In genomic region chrX:8639949-8640348, GRCh38 we compare ENCODE assay signal across 23 cellular contexts.
"Had no signal": no experiment of that assay in that cellular context is flagged by ENCODE, and none has a peak within 500 bp of the region (broad histone marks: within the 10 kb centered on the region; RNA-seq: fewer than 3 reads in every experiment).

No MANE protein-coding gene starts in this region.

- FAIRE-seq: islet of Langerhans, TTC549 had no signal

- H3K4me3 ChIP-seq: body of pancreas, coronary artery, skin epidermis, tibial nerve had no signal

- H3K36me3 ChIP-seq: tibial nerve had no signal

- H3K36me3 Mint-ChIP-seq: activated naive CD8-positive, alpha-beta T cell treated with anti-CD3 and anti-CD28 coated beads for 36 hours had no signal

- H3K27me3 Mint-ChIP-seq: activated CD4-positive, alpha-beta T cell treated with anti-CD3 and anti-CD28 coated beads, Interleukin-2, amount 10 ng/mL, durations not matched to agents 7 days and 5 days; activated naive CD8-positive, alpha-beta T cell treated with anti-CD3 and anti-CD28 coated beads for 36 hours; central memory CD8-positive, alpha-beta T cell; T-helper 17 cell had no signal

- H3K4me3 Mint-ChIP-seq: activated CD4-positive, alpha-beta T cell treated with anti-CD3 and anti-CD28 coated beads, Interleukin-2, amount 10 ng/mL, durations not matched to agents 7 days and 5 days; activated naive CD8-positive, alpha-beta T cell treated with anti-CD3 and anti-CD28 coated beads for 36 hours; central memory CD8-positive, alpha-beta T cell; naive thymus-derived CD8-positive, alpha-beta T cell; T-helper 17 cell had no signal

- H3K27me3 ChIP-seq: body of pancreas, tibial nerve had no signal

- H3K27ac Mint-ChIP-seq: activated CD4-positive, alpha-beta T cell treated with anti-CD3 and anti-CD28 coated beads, Interleukin-2, amount 10 ng/mL, durations not matched to agents 7 days and 5 days; activated naive CD8-positive, alpha-beta T cell treated with anti-CD3 and anti-CD28 coated beads for 36 hours; naive thymus-derived CD8-positive, alpha-beta T cell; T-helper 17 cell had no signal

- H3K4me1 Mint-ChIP-seq: activated CD4-positive, alpha-beta T cell treated with anti-CD3 and anti-CD28 coated beads, Interleukin-2, amount 10 ng/mL, durations not matched to agents 7 days and 5 days; activated naive CD8-positive, alpha-beta T cell treated with anti-CD3 and anti-CD28 coated beads for 36 hours; central memory CD8-positive, alpha-beta T cell; naive thymus-derived CD8-positive, alpha-beta T cell; T-helper 17 cell had no signal

- DNase-seq: activated CD4-positive, alpha-beta T cell treated with anti-CD3 and anti-CD28 coated beads, Interleukin-2, amount 10 ng/mL, durations not matched to agents 7 days and 5 days; activated CD4-positive, CD25-positive, alpha-beta regulatory T cell; activated CD8-positive, alpha-beta memory T cell treated with anti-CD3 and anti-CD28 coated beads for 24 hours; activated gamma-delta T cell treated with Interleukin-2 at 50 U/mL for 16 hours; activated naive CD8-positive, alpha-beta T cell treated with anti-CD3 and anti-CD28 coated beads for 36 hours; amygdala; body of pancreas; effector CD8-positive, alpha-beta T cell; foreskin melanocyte; left colon; naive thymus-derived CD8-positive, alpha-beta T cell; occipital lobe; right cardiac atrium; stimulated activated CD4-positive, alpha-beta T cell treated with anti-CD3 and anti-CD28 coated beads, Interleukin-15, amount 100 ng/mL, for 24 hours; stimulated activated CD4-positive, alpha-beta T cell treated with anti-CD3 and anti-CD28 coated beads, Interleukin-4, amount 100 ng/mL, for 1 hour; stimulated activated naive CD4-positive, alpha-beta T cell; T-helper 17 cell had no signal

- H3K4me1 ChIP-seq: body of pancreas, tibial nerve had no signal

- H3K27ac ChIP-seq: body of pancreas, coronary artery, skin epidermis, tibial nerve had no signal

- H3K9me3 ChIP-seq: body of pancreas, tibial nerve had no signal

- H3K9me3 Mint-ChIP-seq: activated CD4-positive, alpha-beta T cell treated with anti-CD3 and anti-CD28 coated beads, Interleukin-2, amount 10 ng/mL, durations not matched to agents 7 days and 5 days; activated naive CD8-positive, alpha-beta T cell treated with anti-CD3 and anti-CD28 coated beads for 36 hours had no signal

- ATAC-seq: body of pancreas; left colon; naive thymus-derived CD8-positive, alpha-beta T cell; right cardiac atrium; T-helper 17 cell had no signal
